ENCODE assay signal across 13 cellular contexts in genomic region chr2:23426284-23426905, GRCh38. TPM values are rescaled to one million over a fixed set of nuclear protein-coding genes. Genes with fewer than 3 reads are reported as not detected.
A peak's percentile ranks its signal among the peaks of the same experiment; 100 is the strongest.
DNase-seq lines count a peak whose midpoint lies in the region; ATAC-seq and TF ChIP-seq lines count a peak whose summit lies in the region.
"Had no signal": no experiment of that assay in that cellular context is flagged by ENCODE, and none has a peak within 500 bp of the region (broad histone marks: within the 10 kb centered on the region; RNA-seq: fewer than 3 reads in every experiment).

No MANE protein-coding gene starts in this region.

- H3K36me3 ChIP-seq in mucosa of descending colon (ENCODE audit: low read depth) (no peaks in the 10 kb centered on the region), thoracic aorta (no peaks in the 10 kb centered on the region)

- H3K27me3 ChIP-seq in thoracic aorta (replicated peaks; ENCODE audit: insufficient read depth): no peaks in the 10 kb centered on the region

- intact Hi-C loops in mucosa of descending colon (cut with DNase I, micrococcal nuclease): no loop called here

- no peaks in the 10 kb centered on the region for H3K27me3 Mint-ChIP-seq in activated CD4-positive, alpha-beta T cell treated with anti-CD3 and anti-CD28 coated beads, Interleukin-2, amount 10 ng/mL, durations not matched to agents 7 days and 5 days
- H3K27me3 Mint-ChIP-seq in natural killer cell treated with Interleukin-12 subunit alpha and Interleukin-12 subunit beta and Interleukin-15 and Interleukin-18, amount 100 ng/mL, for 72 hours: peaks cover 0 to 10% of the 10 kb centered on the region in 2 donors
- H3K27me3 Mint-ChIP-seq: activated CD4-positive, alpha-beta memory T cell treated with anti-CD3 and anti-CD28 coated beads, Interleukin-2, amount 10 ng/mL, durations not matched to agents 7 days and 5 days had no signal

- H3K27ac ChIP-seq in thoracic aorta: peak overlapping the region; percentile 75 to 76
- H3K27ac ChIP-seq: SK-N-MC had no signal

- H3K4me3 ChIP-seq in mucosa of descending colon (no peak overlapping the region), thoracic aorta (peak overlapping the region; percentile 33)
- H3K4me3 ChIP-seq: K562, SK-N-MC had no signal

- no peak overlapping the region for H3K4me3 Mint-ChIP-seq in activated CD4-positive, alpha-beta T cell treated with anti-CD3 and anti-CD28 coated beads, Interleukin-2, amount 10 ng/mL, durations not matched to agents 7 days and 5 days
- H3K4me3 Mint-ChIP-seq in natural killer cell treated with Interleukin-12 subunit alpha and Interleukin-12 subunit beta and Interleukin-15 and Interleukin-18, amount 100 ng/mL, for 72 hours: no peak overlapping the region
- H3K4me3 Mint-ChIP-seq: activated CD4-positive, alpha-beta memory T cell treated with anti-CD3 and anti-CD28 coated beads, Interleukin-2, amount 10 ng/mL, durations not matched to agents 7 days and 5 days; naive B cell had no signal

- CTCF ChIA-PET in activated CD4-positive, alpha-beta T cell treated with anti-CD3 and anti-CD28 coated beads, Interleukin-2, amount 10 ng/mL, durations not matched to agents 7 days and 5 days (lab: Charles Lee): interaction anchor here (1.0 to 1.7 kb wide), 2 partner anchors 9 to 12 kb away, joined by 4 to 7 read pairs; no protein-coding TSS in a partner anchor

- no peaks in the 10 kb centered on the region for H3K4me1 ChIP-seq in mucosa of descending colon (ENCODE audit: low read depth)
- H3K4me1 ChIP-seq in thoracic aorta (ENCODE audit: control insufficient read depth in 1 of 2, low read depth in 2 of 2): peaks cover 15 to 26% of the 10 kb centered on the region in 2 donors

- H3K27ac Mint-ChIP-seq in activated CD4-positive, alpha-beta T cell treated with anti-CD3 and anti-CD28 coated beads, Interleukin-2, amount 10 ng/mL, durations not matched to agents 7 days and 5 days: no peak overlapping the region
- H3K27ac Mint-ChIP-seq in natural killer cell treated with Interleukin-12 subunit alpha and Interleukin-12 subunit beta and Interleukin-15 and Interleukin-18, amount 100 ng/mL, for 72 hours: no peak overlapping the region
- H3K27ac Mint-ChIP-seq: activated CD4-positive, alpha-beta memory T cell treated with anti-CD3 and anti-CD28 coated beads, Interleukin-2, amount 10 ng/mL, durations not matched to agents 7 days and 5 days had no signal

- no peaks in the 10 kb centered on the region for H3K9me3 Mint-ChIP-seq in activated CD4-positive, alpha-beta T cell treated with anti-CD3 and anti-CD28 coated beads, Interleukin-2, amount 10 ng/mL, durations not matched to agents 7 days and 5 days
- H3K9me3 Mint-ChIP-seq in natural killer cell treated with Interleukin-12 subunit alpha and Interleukin-12 subunit beta and Interleukin-15 and Interleukin-18, amount 100 ng/mL, for 72 hours: no peaks in the 10 kb centered on the region
- H3K9me3 Mint-ChIP-seq: activated CD4-positive, alpha-beta memory T cell treated with anti-CD3 and anti-CD28 coated beads, Interleukin-2, amount 10 ng/mL, durations not matched to agents 7 days and 5 days; naive B cell had no signal

- DNase-seq in fibroblast of peridontal ligament (ENCODE audit: extremely low read depth) (peak; percentile 59), mucosa of descending colon (no peak), thoracic aorta (ENCODE audit: low spot score) (peak; percentile 54), cortex of kidney (lab: John Stamatoyannopoulos, UW) (no peak)
- no peak for DNase-seq in effector CD4-positive, alpha-beta T cell
- DNase-seq in activated CD4-positive, alpha-beta T cell treated with anti-CD3 and anti-CD28 coated beads, Interleukin-2, amount 10 ng/mL, durations not matched to agents 7 days and 5 days: no peak
- no peak for DNase-seq in natural killer cell treated with Interleukin-12 subunit alpha and Interleukin-12 subunit beta and Interleukin-15 and Interleukin-18, amount 100 ng/mL, for 72 hours (ENCODE audit: low spot score)
- DNase-seq: activated CD4-positive, alpha-beta memory T cell treated with anti-CD3 and anti-CD28 coated beads, Interleukin-2, amount 10 ng/mL, durations not matched to agents 7 days and 5 days; naive B cell; NCI-H446 treated with DMSO at 0.1 percent for 48 hours had no signal

- H3K9me3 ChIP-seq in mucosa of descending colon: no peaks in the 10 kb centered on the region
- no peaks in the 10 kb centered on the region for H3K9me3 ChIP-seq in thoracic aorta

- ATAC-seq in SK-N-SH treated with all-trans-retinoic acid at 6 μM for 48 hours (peak; percentile 43), mucosa of descending colon (peak; percentile 53), thoracic aorta (ENCODE audit: insufficient number of reproducible peaks, low FRiP score, low read depth) (peak; percentile 73)
- no peak for ATAC-seq in natural killer cell treated with Interleukin-12 subunit alpha and Interleukin-12 subunit beta and Interleukin-15 and Interleukin-18, amount 100 ng/mL, for 72 hours
- ATAC-seq: K562 had no signal

- no peak for TF ChIP-seq CTCF in mucosa of descending colon (IDR thresholded peaks at IDR 0.05)
- TF ChIP-seq CTCF in thoracic aorta (IDR thresholded peaks at IDR 0.05): no peak

- POLR2A ChIA-PET in activated CD4-positive, alpha-beta T cell treated with anti-CD3 and anti-CD28 coated beads, Interleukin-2, amount 10 ng/mL, durations not matched to agents 7 days and 5 days (lab: Charles Lee): no interaction called here

- no peaks in the 10 kb centered on the region for H3K36me3 Mint-ChIP-seq in activated CD4-positive, alpha-beta T cell treated with anti-CD3 and anti-CD28 coated beads, Interleukin-2, amount 10 ng/mL, durations not matched to agents 7 days and 5 days (ENCODE audit: low read depth)
- H3K36me3 Mint-ChIP-seq in natural killer cell treated with Interleukin-12 subunit alpha and Interleukin-12 subunit beta and Interleukin-15 and Interleukin-18, amount 100 ng/mL, for 72 hours: no peaks in the 10 kb centered on the region
- H3K36me3 Mint-ChIP-seq: naive B cell had no signal

- H3K4me1 Mint-ChIP-seq in activated CD4-positive, alpha-beta T cell treated with anti-CD3 and anti-CD28 coated beads, Interleukin-2, amount 10 ng/mL, durations not matched to agents 7 days and 5 days: no peaks in the 10 kb centered on the region
- H3K4me1 Mint-ChIP-seq in natural killer cell treated with Interleukin-12 subunit alpha and Interleukin-12 subunit beta and Interleukin-15 and Interleukin-18, amount 100 ng/mL, for 72 hours (ENCODE audit: low read depth in 2 of 2): peaks cover 0 to 4% of the 10 kb centered on the region in 2 donors
- H3K4me1 Mint-ChIP-seq: activated CD4-positive, alpha-beta memory T cell treated with anti-CD3 and anti-CD28 coated beads, Interleukin-2, amount 10 ng/mL, durations not matched to agents 7 days and 5 days; naive B cell had no signal

TF ChIP-seq in SK-N-SH treated with all-trans-retinoic acid at 6 μM for 48 hours, 23 proteins besides CTCF, POLR2A, EP300 and RAD21:
- TF ChIP-seq ISL1 (CRISPR knock-in tag; IDR thresholded peaks at IDR 0.05) (peak; percentile 30; the same call in 1 of the 2 replicates), ZFP3 (CRISPR knock-in tag; IDR thresholded peaks at IDR 0.05) (no peak), TOX (CRISPR knock-in tag; IDR thresholded peaks at IDR 0.05; ENCODE audit: borderline replicate concordance) (no peak), ESRRG (CRISPR knock-in tag; IDR thresholded peaks at IDR 0.05) (no peak), CREB5 (CRISPR knock-in tag; IDR thresholded peaks at IDR 0.05; ENCODE audit: low read depth) (no peak), ARNTL (CRISPR knock-in tag; IDR thresholded peaks at IDR 0.05; ENCODE audit: borderline replicate concordance, low read depth) (no peak), SNAI2 (CRISPR knock-in tag; IDR thresholded peaks at IDR 0.05) (no peak)
TF ChIP-seq in SK-N-SH treated with all-trans-retinoic acid at 6 μM for 48 hours: peak in this region for 1.

RNA-seq across cellular contexts. Expression of gene KLHL29, which starts 41.4 kb away (rescaled TPM):
- 10 to 100 TPM in 1 of 3 donors, 1 to 10 TPM in 2; 2.6 to 13.0 (median 5.5) TPM for total RNA-seq in mucosa of descending colon
- 10 to 100 TPM; 18.5 to 24.4 TPM for total RNA-seq in thoracic aorta
- total RNA-seq in activated CD4-positive, alpha-beta T cell treated with anti-CD3 and anti-CD28 coated beads, Interleukin-2, amount 10 ng/mL, durations not matched to agents 7 days and 5 days: 1 to 10 TPM; 2.9 to 3.5 TPM
- total RNA-seq in natural killer cell treated with Interleukin-12 subunit alpha and Interleukin-12 subunit beta and Interleukin-15 and Interleukin-18, amount 100 ng/mL, for 72 hours: under 1 TPM; 0.11 to 0.12 TPM

Comparison
In these comparisons a context has a peak if more than half of its experiments do, and no peak if none do; other contexts are left out.
1. ATAC-seq: peak in SK-N-SH treated with all-trans-retinoic acid at 6 μM for 48 hours (single experiment), mucosa of descending colon (single experiment) and thoracic aorta (single experiment); none in natural killer cell treated with Interleukin-12 subunit alpha and Interleukin-12 subunit beta and Interleukin-15 and Interleukin-18, amount 100 ng/mL, for 72 hours (0 of 2).
2. DNase-seq: peak in fibroblast of peridontal ligament (single experiment) and thoracic aorta (single experiment); none in mucosa of descending colon (0 of 3), effector CD4-positive, alpha-beta T cell (single experiment), cortex of kidney (single experiment), activated CD4-positive, alpha-beta T cell treated with anti-CD3 and anti-CD28 coated beads, Interleukin-2, amount 10 ng/mL, durations not matched to agents 7 days and 5 days (single experiment) and natural killer cell treated with Interleukin-12 subunit alpha and Interleukin-12 subunit beta and Interleukin-15 and Interleukin-18, amount 100 ng/mL, for 72 hours (single experiment).